Comparison of ENCODE assay signal across 8 cellular contexts in the genomic region with DNA sequence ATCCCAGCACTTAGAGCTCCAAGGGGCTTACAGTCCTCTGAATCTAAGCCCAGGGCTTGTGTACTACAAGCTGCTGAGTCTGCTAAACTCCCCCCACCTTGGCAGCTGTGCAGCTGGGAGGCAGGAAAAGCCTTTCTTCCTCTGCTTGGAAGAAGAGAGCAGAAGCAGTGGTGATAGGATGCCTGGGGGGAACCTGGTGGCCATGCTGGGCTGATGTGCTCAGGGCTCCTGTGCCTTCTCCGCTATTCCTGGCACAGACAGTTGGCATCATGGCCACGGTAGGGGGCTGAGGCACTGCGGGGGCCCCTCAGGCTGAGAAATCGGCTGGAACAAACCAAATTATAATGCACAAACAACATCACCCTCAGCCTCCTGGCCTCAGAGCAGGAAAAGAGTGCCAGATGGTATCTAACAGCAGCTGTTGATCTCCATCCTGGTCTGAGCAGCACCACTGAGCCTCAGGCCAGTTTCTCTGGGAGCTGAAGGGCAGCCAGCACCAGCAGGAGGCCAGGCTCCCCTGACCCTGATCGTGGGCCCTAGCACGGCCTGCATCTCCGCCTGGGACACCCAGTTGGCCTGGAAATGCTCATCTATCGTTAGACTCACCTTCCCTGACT. TPM values are rescaled to one million over a fixed set of nuclear protein-coding genes. Genes with fewer than 3 reads are reported as not detected.
A peak's percentile ranks its signal among the peaks of the same experiment; 100 is the strongest.
DNase-seq lines count a peak whose midpoint lies in the region; ATAC-seq and TF ChIP-seq lines count a peak whose summit lies in the region.

No MANE protein-coding gene starts in this region.

- H3K27me3 ChIP-seq in MG63 = no peaks in the 10 kb centered on the region

- ATAC-seq in stimulated activated effector memory CD8-positive, alpha-beta T cell treated with anti-CD3 and anti-CD28 coated beads, Interleukin-12 subunit alpha, Interleukin-12 subunit beta, amount 100 ng/mL, for 72 hours = no peak
- no peak for ATAC-seq in GM18861 (IDR thresholded peaks at IDR 0.05; ENCODE audit: unreplicated experiment)

- no peaks in the 10 kb centered on the region for H3K9me3 ChIP-seq in MG63

- in situ Hi-C loops in astrocyte of the cerebellum (cut with HindIII; ENCODE audit: low sequenced_read_pairs) = no loop called here

- peak overlapping the region; percentile 69 for H3K27ac Mint-ChIP-seq in stimulated activated effector memory CD8-positive, alpha-beta T cell treated with anti-CD3 and anti-CD28 coated beads, Interleukin-12 subunit alpha, Interleukin-12 subunit beta, amount 100 ng/mL, for 72 hours

- peaks cover 40% of the 10 kb centered on the region for H3K4me1 Mint-ChIP-seq in stimulated activated effector memory CD8-positive, alpha-beta T cell treated with anti-CD3 and anti-CD28 coated beads, Interleukin-12 subunit alpha, Interleukin-12 subunit beta, amount 100 ng/mL, for 72 hours

- peaks cover 99% of the 10 kb centered on the region for H3K36me3 Mint-ChIP-seq in stimulated activated effector memory CD8-positive, alpha-beta T cell treated with anti-CD3 and anti-CD28 coated beads, Interleukin-12 subunit alpha, Interleukin-12 subunit beta, amount 100 ng/mL, for 72 hours

- TF ChIP-seq CTCF in astrocyte of the cerebellum (IDR thresholded peaks at IDR 0.05; ENCODE audit: low read depth, low read length, missing control alignments) = no peak

- H3K4me3 ChIP-seq in MG63 (no peak overlapping the region), astrocyte of the cerebellum (ENCODE audit: low read depth, low read length) (no peak overlapping the region)

- H3K36me3 ChIP-seq in MG63 = no peaks in the 10 kb centered on the region

- DNase-seq in MG63 (peak; percentile 82), astrocyte of the cerebellum (ENCODE audit: low read depth) (peak; percentile 79), hippocampal formation (lab: John Stamatoyannopoulos, UW) (peak; percentile 28 to 49), NCI-H2196 treated with DMSO at 0.1 percent for 48 hours (lab: John Stamatoyannopoulos, UW; ENCODE audit: unreplicated experiment) (no peak), NCI-H510A treated with DMSO at 0.1 percent for 48 hours (lab: John Stamatoyannopoulos, UW) (no peak)
- DNase-seq in stimulated activated effector memory CD8-positive, alpha-beta T cell treated with anti-CD3 and anti-CD28 coated beads, Interleukin-12 subunit alpha, Interleukin-12 subunit beta, amount 100 ng/mL, for 72 hours (ENCODE audit: low spot score in 2 of 2) = no peak
- no peak for DNase-seq in stimulated activated CD4-positive, alpha-beta T cell treated with anti-CD3 and anti-CD28 coated beads, Interleukin-4, amount 100 ng/mL, for 24 hours

- H3K9me3 Mint-ChIP-seq in stimulated activated effector memory CD8-positive, alpha-beta T cell treated with anti-CD3 and anti-CD28 coated beads, Interleukin-12 subunit alpha, Interleukin-12 subunit beta, amount 100 ng/mL, for 72 hours = no peaks in the 10 kb centered on the region

- no peak overlapping the region for H3K4me3 Mint-ChIP-seq in stimulated activated effector memory CD8-positive, alpha-beta T cell treated with anti-CD3 and anti-CD28 coated beads, Interleukin-12 subunit alpha, Interleukin-12 subunit beta, amount 100 ng/mL, for 72 hours

RNA-seq across cellular contexts. Expression of a gene that starts 35.8 kb away (rescaled TPM):
- total RNA-seq in MG63 (2014; rRNA removed; shearing (Covaris generic); ENCODE audit: low replicate concordance) = 10.5 and 11.4 TPM in 2 replicates

Comparison
In these comparisons a context has a peak if more than half of its experiments do, and no peak if none do; other contexts are left out.
1. DNase-seq: peak in MG63 (single experiment), astrocyte of the cerebellum (single experiment) and hippocampal formation (2 of 2); none in stimulated activated effector memory CD8-positive, alpha-beta T cell treated with anti-CD3 and anti-CD28 coated beads, Interleukin-12 subunit alpha, Interleukin-12 subunit beta, amount 100 ng/mL, for 72 hours (0 of 2), stimulated activated CD4-positive, alpha-beta T cell treated with anti-CD3 and anti-CD28 coated beads, Interleukin-4, amount 100 ng/mL, for 24 hours (single experiment), NCI-H2196 treated with DMSO at 0.1 percent for 48 hours (single experiment) and NCI-H510A treated with DMSO at 0.1 percent for 48 hours (single experiment).